In genomic region chr3:111972891-111973290, GRCh38 we compare ENCODE assay signal across 17 cellular contexts. TPM values are rescaled to one million over a fixed set of nuclear protein-coding genes. Genes with fewer than 3 reads are reported as not detected.
DNase-seq lines count a peak whose midpoint lies in the region; ATAC-seq, FAIRE-seq and TF ChIP-seq lines count a peak whose summit lies in the region.
"Had no signal": no experiment of that assay in that cellular context is flagged by ENCODE, and none has a peak within 500 bp of the region (broad histone marks: within the 10 kb centered on the region; RNA-seq: fewer than 3 reads in every experiment).

No MANE protein-coding gene starts in this region.

- H3K4me2 ChIP-seq in Karpas-422 (ENCODE audit: low read depth, low read length, poor library complexity, severe bottlenecking) (no peak overlapping the region), astrocyte (ENCODE audit: low read length) (no peak overlapping the region)
- H3K4me2 ChIP-seq: A549, GM23338 had no signal

- H3K4me3 Mint-ChIP-seq in astrocyte (ENCODE audit: unreplicated experiment), result no peak overlapping the region
- H3K4me3 Mint-ChIP-seq: CD4-positive, alpha-beta memory T cell; GM23338 had no signal

- peak; percentile 26 for FAIRE-seq in astrocyte (lab: Jason Lieb, UNC)
- FAIRE-seq in kidney (lab: Jason Lieb, UNC), result peak; percentile 21
- no peak for FAIRE-seq in pancreas (lab: Jason Lieb, UNC)
- FAIRE-seq: GM12891 had no signal

- H3K4me3 ChIP-seq in Karpas-422 (ENCODE audit: low read length), result no peak overlapping the region
- no peak overlapping the region for H3K4me3 ChIP-seq in astrocyte (ENCODE audit: insufficient read depth, low read depth, low read length)
- no peak overlapping the region for H3K4me3 ChIP-seq in kidney (ENCODE audit: low read length in 2 of 2)
- no peak overlapping the region for H3K4me3 ChIP-seq in pancreas
- H3K4me3 ChIP-seq: A549, GM23338 had no signal

- H3K4me1 ChIP-seq in Karpas-422 (ENCODE audit: low read length) (peaks cover 17% of the 10 kb centered on the region), astrocyte (ENCODE audit: insufficient read depth, low read length) (no peaks in the 10 kb centered on the region), kidney (ENCODE audit: control insufficient read depth in 1 of 2, insufficient read depth in 1 of 2, low read depth in 1 of 2, low read length in 2 of 2) (peaks cover 7 to 21% of the 10 kb centered on the region in 2 donors), pancreas (no peaks in the 10 kb centered on the region)
- H3K4me1 ChIP-seq: BE2C had no signal

- H3K27ac ChIP-seq in Karpas-422 (ENCODE audit: low read length), result no peak overlapping the region
- no peak overlapping the region for H3K27ac ChIP-seq in astrocyte (ENCODE audit: low read depth, low read length)
- H3K27ac ChIP-seq in kidney (ENCODE audit: low read depth in 2 of 2, low read length in 2 of 2), result no peak overlapping the region
- no peak overlapping the region for H3K27ac ChIP-seq in pancreas
- H3K27ac ChIP-seq: A549, C4-2B had no signal

- H3K9me3 ChIP-seq in Karpas-422 (ENCODE audit: low read length), result no peaks in the 10 kb centered on the region
- H3K9me3 ChIP-seq in astrocyte (ENCODE audit: insufficient read depth, low read depth, low read length), result no peaks in the 10 kb centered on the region
- H3K9me3 ChIP-seq in kidney (ENCODE audit: control insufficient read depth in 1 of 2, low read length in 2 of 2), result no peaks in the 10 kb centered on the region
- no peaks in the 10 kb centered on the region for H3K9me3 ChIP-seq in pancreas
- H3K9me3 ChIP-seq: A549, BE2C had no signal

- no peaks in the 10 kb centered on the region for H4K20me1 ChIP-seq in Karpas-422 (ENCODE audit: insufficient read depth, low read depth, low read length)
- H4K20me1 ChIP-seq in astrocyte (ENCODE audit: insufficient read depth, low read length), result no peaks in the 10 kb centered on the region

- no peaks in the 10 kb centered on the region for H3K9me2 ChIP-seq in Karpas-422 (replicated peaks; ENCODE audit: insufficient read depth, low read length)

- DNase-seq in Karpas-422, result no peak
- peak; percentile 3 for DNase-seq in NCI-H69 (lab: John Stamatoyannopoulos, UW)
- DNase-seq in astrocyte (ENCODE audit: low read depth), result no peak
- DNase-seq in kidney, result no peak
- no peak for DNase-seq in pancreas
- no peak for DNase-seq in effector CD8-positive, alpha-beta T cell (lab: John Stamatoyannopoulos, UW)
- no peak for DNase-seq in putamen (ENCODE audit: low spot score)
- DNase-seq: BE2C; CD4-positive, alpha-beta memory T cell; DMS79; H7 had no signal

- H3K27me3 Mint-ChIP-seq in astrocyte (ENCODE audit: low read depth, unreplicated experiment), result no peaks in the 10 kb centered on the region
- H3K27me3 Mint-ChIP-seq: CD4-positive, alpha-beta memory T cell had no signal

- no peaks in the 10 kb centered on the region for H3K4me1 Mint-ChIP-seq in astrocyte (ENCODE audit: low read depth, unreplicated experiment)
- H3K4me1 Mint-ChIP-seq: CD4-positive, alpha-beta memory T cell; GM23338 had no signal

- H3K79me2 ChIP-seq in Karpas-422 (ENCODE audit: low read length), result no peaks in the 10 kb centered on the region
- H3K79me2 ChIP-seq in astrocyte (ENCODE audit: insufficient read depth, low read length), result no peaks in the 10 kb centered on the region

- H3K9ac ChIP-seq in Karpas-422 (ENCODE audit: low read length) (no peak overlapping the region), astrocyte (ENCODE audit: low read length) (no peak overlapping the region), kidney (ENCODE audit: low read length in 2 of 2) (no peak overlapping the region)

- peak overlapping the region; percentile 23; the same call in 1 of the 2 replicates for H2AFZ ChIP-seq in Karpas-422 (ENCODE audit: low read length)
- no peak overlapping the region for H2AFZ ChIP-seq in astrocyte (ENCODE audit: low read depth, low read length)
- H2AFZ ChIP-seq: GM23338 had no signal

- no peak for ATAC-seq in pancreas
- ATAC-seq: A549, GM23338 had no signal

- H3K27ac Mint-ChIP-seq in astrocyte (ENCODE audit: unreplicated experiment), result no peak overlapping the region
- H3K27ac Mint-ChIP-seq: CD4-positive, alpha-beta memory T cell; GM23338 had no signal

- intact Hi-C loops in kidney (cut with DNase I) (no loop called here), pancreas (cut with DNase I) (no loop called here)

- H3K36me3 Mint-ChIP-seq in astrocyte (ENCODE audit: low read depth, unreplicated experiment), result peaks cover 12% of the 10 kb centered on the region

- H3K36me3 ChIP-seq in Karpas-422 (ENCODE audit: insufficient read depth, low read length) (no peaks in the 10 kb centered on the region), astrocyte (ENCODE audit: insufficient read depth, low read length) (peaks cover 57% of the 10 kb centered on the region), kidney (ENCODE audit: control insufficient read depth in 1 of 2, insufficient read depth in 2 of 2, low read length in 2 of 2) (peaks cover 12% of the 10 kb centered on the region in 2 donors), pancreas (no peaks in the 10 kb centered on the region)
- H3K36me3 ChIP-seq: BE2C had no signal

- no peaks in the 10 kb centered on the region for H3K27me3 ChIP-seq in Karpas-422 (ENCODE audit: low read length)
- H3K27me3 ChIP-seq in astrocyte (ENCODE audit: insufficient read depth, low read length), result no peaks in the 10 kb centered on the region
- no peaks in the 10 kb centered on the region for H3K27me3 ChIP-seq in pancreas

- TF ChIP-seq CTCF in astrocyte (IDR thresholded peaks at IDR 0.05; ENCODE audit: insufficient read depth, low read depth, low read length) (no peak), kidney (IDR thresholded peaks at IDR 0.05; ENCODE audit: borderline replicate concordance, extremely low read depth, insufficient read depth) (no peak), pancreas (IDR thresholded peaks at IDR 0.05) (no peak)

- WGBS in pancreas, 2 donors, result 49 to 94% methylated on average over 3 of the region's 3 CpGs

- no peaks in the 10 kb centered on the region for H3K9me3 Mint-ChIP-seq in astrocyte (ENCODE audit: unreplicated experiment)
- H3K9me3 Mint-ChIP-seq: CD4-positive, alpha-beta memory T cell; GM23338 had no signal

RNA-seq across cellular contexts. Expression of gene ABHD10, which starts 5.9 kb away (rescaled TPM):
- 20.0 and 52.4 TPM in 2 replicates for total RNA-seq in Karpas-422 (2014; rRNA removed; shearing (Covaris generic); ENCODE audit: low replicate concordance)
- total RNA-seq in astrocyte, result 26.6 and 28.6 TPM in 2 replicates
- total RNA-seq in kidney, result 30.9 TPM
- 53.2 TPM for polyA plus RNA-seq in kidney (ENCODE audit: insufficient read depth, low read depth, low replicate concordance)
- total RNA-seq in pancreas, result 10 to 100 TPM; 10.3 to 15.4 (median 13.0) TPM
- polyA plus RNA-seq in pancreas, result 10 to 100 TPM; 14.5 to 19.5 TPM

RNA-seq across cellular contexts. Expression of gene TAGLN3, which starts 25.8 kb away (rescaled TPM):
- total RNA-seq in Karpas-422 (2014; rRNA removed; shearing (Covaris generic); ENCODE audit: low replicate concordance), result not detected in 2 replicates
- 7.9 and 8.7 TPM in 2 replicates for total RNA-seq in astrocyte
- total RNA-seq in kidney, result 0.79 TPM
- polyA plus RNA-seq in kidney (ENCODE audit: insufficient read depth, low read depth, low replicate concordance), result 5.7 TPM
- 1 to 10 TPM in 3 of 6 donors, under 1 TPM in 3; 0.28 to 3.1 (median 1.3) TPM for total RNA-seq in pancreas
- polyA plus RNA-seq in pancreas, result 10 to 100 TPM; 14.2 to 50.7 TPM
- total RNA-seq: CD4-positive, alpha-beta memory T cell; G401; HT-29 had no signal
- polyA plus RNA-seq: A549; CD4-positive, alpha-beta memory T cell had no signal
